7 cellular contexts compared by ENCODE assay signal in the genomic region with DNA sequence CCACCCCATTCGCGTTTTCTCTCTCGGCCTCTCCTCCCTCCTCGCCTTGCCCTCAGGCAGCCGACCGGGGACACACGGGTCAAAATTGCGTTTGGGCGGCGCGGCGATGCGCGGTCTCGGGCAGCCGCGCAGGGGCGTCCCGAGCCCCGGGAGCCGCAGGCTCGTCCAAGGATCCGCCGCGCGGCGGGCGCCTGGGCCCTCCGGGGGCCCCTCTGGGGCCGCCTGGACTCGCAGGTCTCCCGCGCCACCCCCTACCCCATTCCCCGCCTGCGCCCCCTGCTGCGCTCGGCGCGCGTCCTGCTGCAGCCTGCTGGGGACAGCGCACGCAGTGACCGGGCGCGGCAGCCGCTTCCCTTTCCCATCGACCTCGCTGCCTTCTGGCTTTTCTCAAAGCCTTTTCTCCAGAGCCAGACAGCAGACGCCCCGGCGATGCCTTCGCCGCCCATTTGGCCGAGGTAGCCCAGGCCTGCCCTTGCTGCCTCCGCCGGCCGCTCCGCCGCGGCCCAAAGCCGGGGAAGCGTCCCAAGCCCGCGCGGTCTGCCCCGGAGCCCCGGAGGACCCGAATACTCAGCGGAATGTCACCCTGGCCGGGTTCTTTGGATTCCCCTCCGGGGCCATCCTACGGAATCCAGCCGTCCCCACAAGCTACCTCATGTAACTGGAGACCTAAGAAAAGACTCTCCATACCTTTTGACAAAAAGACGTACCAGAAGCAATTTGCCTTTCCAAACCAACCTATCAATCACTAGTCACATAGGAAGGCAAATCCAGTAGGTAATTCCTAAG.
A peak's percentile ranks its signal among the peaks of the same experiment; 100 is the strongest.
DNase-seq lines count a peak whose midpoint lies in the region; ATAC-seq and TF ChIP-seq lines count a peak whose summit lies in the region.

No MANE protein-coding gene starts in this region.

- no peak for ATAC-seq in stimulated activated naive B cell treated with anti-CD40 and anti-IgM and Interleukin-4, amounts not matched to agents 10 μg/mL and 1 μg/mL and 100 μg/mL, for 72 hours (replicated peaks)
- ATAC-seq in HG03159 (IDR thresholded peaks at IDR 0.05; ENCODE audit: unreplicated experiment) (no peak), HG03565 (IDR thresholded peaks at IDR 0.05; ENCODE audit: unreplicated experiment) (no peak)

- peak; percentile 3 for DNase-seq in amniotic epithelial cell (ENCODE audit: low read depth)
- DNase-seq in stimulated activated naive B cell treated with anti-CD40 and anti-IgM and Interleukin-4, amounts not matched to agents 10 μg/mL and 1 μg/mL and 100 μg/mL, for 72 hours: no peak
- no peak for DNase-seq in central memory CD4-positive, alpha-beta T cell

- no peak overlapping the region; the same call in 1 of the 2 replicates for H3K27ac ChIP-seq in HEK293 (ENCODE audit: extremely low read depth, low read depth, low read length)
- no peak overlapping the region for H3K27ac ChIP-seq in iPS-20b (ENCODE audit: low read length)

- no peak overlapping the region for H3K9ac ChIP-seq in iPS-20b (ENCODE audit: low read depth, low read length)

- H3K9me3 ChIP-seq in HEK293 (ENCODE audit: control insufficient read depth, insufficient read depth, low read depth, low read length): no peaks in the 10 kb centered on the region
- no peaks in the 10 kb centered on the region for H3K9me3 ChIP-seq in iPS-20b (ENCODE audit: insufficient read depth, low read depth, low read length)

- H3K36me3 ChIP-seq in HEK293 (ENCODE audit: control insufficient read depth in 2 of 2, insufficient read depth in 1 of 2, low read length in 2 of 2) (no peaks in the 10 kb centered on the region), iPS-20b (ENCODE audit: insufficient read depth, low read depth, low read length) (no peaks in the 10 kb centered on the region)

- H3K27me3 ChIP-seq in iPS-20b (ENCODE audit: insufficient read depth, low read length): peaks cover 92% of the 10 kb centered on the region

- H3K27me3 Mint-ChIP-seq in stimulated activated naive B cell treated with anti-CD40 and anti-IgM and Interleukin-4, amounts not matched to agents 10 μg/mL and 1 μg/mL and 100 μg/mL, for 72 hours: peaks cover 64 to 77% of the 10 kb centered on the region in 2 donors

- POLR2A ChIA-PET in HEK293 (lab: Yijun Ruan, JAX): no interaction called here

- TF ChIP-seq CTCF in HEK293 (tag by site-specific recombination; IDR thresholded peaks at IDR 0.05): no peak

- peak overlapping the region; percentile 61 to 76 for H3K4me3 Mint-ChIP-seq in stimulated activated naive B cell treated with anti-CD40 and anti-IgM and Interleukin-4, amounts not matched to agents 10 μg/mL and 1 μg/mL and 100 μg/mL, for 72 hours

- no peak overlapping the region for H3K27ac Mint-ChIP-seq in stimulated activated naive B cell treated with anti-CD40 and anti-IgM and Interleukin-4, amounts not matched to agents 10 μg/mL and 1 μg/mL and 100 μg/mL, for 72 hours

- H3K4me3 ChIP-seq in HEK293 (ENCODE audit: low read depth, low read length): peak overlapping the region; percentile 35
- H3K4me3 ChIP-seq in iPS-20b (ENCODE audit: low read length): peak overlapping the region; percentile 57

- no peaks in the 10 kb centered on the region for H3K36me3 Mint-ChIP-seq in stimulated activated naive B cell treated with anti-CD40 and anti-IgM and Interleukin-4, amounts not matched to agents 10 μg/mL and 1 μg/mL and 100 μg/mL, for 72 hours

- CTCF ChIA-PET in HEK293 (lab: Yijun Ruan, JAX): no interaction called here

- H3K4me1 ChIP-seq in HEK293 (ENCODE audit: control insufficient read depth, insufficient read depth, low read length): no peaks in the 10 kb centered on the region; the same call in 1 of the 2 replicates
- H3K4me1 ChIP-seq in iPS-20b (ENCODE audit: insufficient read depth, low read length): peaks cover 4% of the 10 kb centered on the region; the same call in 1 of the 2 replicates

- no peaks in the 10 kb centered on the region for H3K9me3 Mint-ChIP-seq in stimulated activated naive B cell treated with anti-CD40 and anti-IgM and Interleukin-4, amounts not matched to agents 10 μg/mL and 1 μg/mL and 100 μg/mL, for 72 hours

- H3K4me1 Mint-ChIP-seq in stimulated activated naive B cell treated with anti-CD40 and anti-IgM and Interleukin-4, amounts not matched to agents 10 μg/mL and 1 μg/mL and 100 μg/mL, for 72 hours: peaks cover 4 to 14% of the 10 kb centered on the region in 2 donors

TF ChIP-seq in HEK293, 187 proteins besides CTCF, POLR2A, EP300 and RAD21:
- TF ChIP-seq ZNF214 (tag by site-specific recombination; IDR thresholded peaks at IDR 0.05; ENCODE audit: borderline replicate concordance) (no peak), ZIC2 (tag by site-specific recombination; IDR thresholded peaks at IDR 0.05) (peak; percentile 51), ZNF202 (tag by site-specific recombination; IDR thresholded peaks at IDR 0.05; ENCODE audit: borderline replicate concordance) (no peak), GLIS1 (tag by site-specific recombination; IDR thresholded peaks at IDR 0.05) (peak; percentile 46; the same call in 1 of the 2 replicates), ZNF341 (tag by site-specific recombination; IDR thresholded peaks at IDR 0.05; ENCODE audit: low read depth) (peak; percentile 44; the same call in 1 of the 2 replicates), ZBTB20 (tag by site-specific recombination; IDR thresholded peaks at IDR 0.05) (peak; percentile 44; the same call in 1 of the 2 replicates), ZNF335 (tag by site-specific recombination; conservative IDR thresholded peaks at IDR 0.05) (peak; percentile 71), ZBTB17 (tag by site-specific recombination; IDR thresholded peaks at IDR 0.05) (0 out of 2 replicates have a peak, but pooled peaks have one; percentile 13), ZNF311 (tag by site-specific recombination; IDR thresholded peaks at IDR 0.05; ENCODE audit: borderline replicate concordance) (no peak), GLIS2 (tag by site-specific recombination; IDR thresholded peaks at IDR 0.05) (peak; percentile 54; the same call in 1 of the 2 replicates), OSR2 (tag by site-specific recombination; IDR thresholded peaks at IDR 0.05) (no peak), ZNF830 (tag by site-specific recombination; IDR thresholded peaks at IDR 0.05; ENCODE audit: low read depth) (no peak)
- TF ChIP-seq, protein P1, sequence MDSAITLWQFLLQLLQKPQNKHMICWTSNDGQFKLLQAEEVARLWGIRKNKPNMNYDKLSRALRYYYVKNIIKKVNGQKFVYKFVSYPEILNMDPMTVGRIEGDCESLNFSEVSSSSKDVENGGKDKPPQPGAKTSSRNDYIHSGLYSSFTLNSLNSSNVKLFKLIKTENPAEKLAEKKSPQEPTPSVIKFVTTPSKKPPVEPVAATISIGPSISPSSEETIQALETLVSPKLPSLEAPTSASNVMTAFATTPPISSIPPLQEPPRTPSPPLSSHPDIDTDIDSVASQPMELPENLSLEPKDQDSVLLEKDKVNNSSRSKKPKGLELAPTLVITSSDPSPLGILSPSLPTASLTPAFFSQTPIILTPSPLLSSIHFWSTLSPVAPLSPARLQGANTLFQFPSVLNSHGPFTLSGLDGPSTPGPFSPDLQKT (IDR thresholded peaks at IDR 0.05; ENCODE audit: borderline replicate concordance, low read depth, low read length): no peak
- TF ChIP-seq, protein P2, sequence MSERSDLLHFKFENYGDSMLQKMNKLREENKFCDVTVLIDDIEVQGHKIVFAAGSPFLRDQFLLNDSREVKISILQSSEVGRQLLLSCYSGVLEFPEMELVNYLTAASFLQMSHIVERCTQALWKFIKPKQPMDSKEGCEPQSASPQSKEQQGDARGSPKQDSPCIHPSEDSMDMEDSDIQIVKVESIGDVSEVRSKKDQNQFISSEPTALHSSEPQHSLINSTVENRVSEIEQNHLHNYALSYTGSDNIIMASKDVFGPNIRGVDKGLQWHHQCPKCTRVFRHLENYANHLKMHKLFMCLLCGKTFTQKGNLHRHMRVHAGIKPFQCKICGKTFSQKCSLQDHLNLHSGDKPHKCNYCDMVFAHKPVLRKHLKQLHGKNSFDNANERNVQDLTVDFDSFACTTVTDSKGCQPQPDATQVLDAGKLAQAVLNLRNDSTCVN (tag by site-specific recombination; optimal IDR thresholded peaks at IDR 0.05): peak; percentile 57
- TF ChIP-seq, protein P3, sequence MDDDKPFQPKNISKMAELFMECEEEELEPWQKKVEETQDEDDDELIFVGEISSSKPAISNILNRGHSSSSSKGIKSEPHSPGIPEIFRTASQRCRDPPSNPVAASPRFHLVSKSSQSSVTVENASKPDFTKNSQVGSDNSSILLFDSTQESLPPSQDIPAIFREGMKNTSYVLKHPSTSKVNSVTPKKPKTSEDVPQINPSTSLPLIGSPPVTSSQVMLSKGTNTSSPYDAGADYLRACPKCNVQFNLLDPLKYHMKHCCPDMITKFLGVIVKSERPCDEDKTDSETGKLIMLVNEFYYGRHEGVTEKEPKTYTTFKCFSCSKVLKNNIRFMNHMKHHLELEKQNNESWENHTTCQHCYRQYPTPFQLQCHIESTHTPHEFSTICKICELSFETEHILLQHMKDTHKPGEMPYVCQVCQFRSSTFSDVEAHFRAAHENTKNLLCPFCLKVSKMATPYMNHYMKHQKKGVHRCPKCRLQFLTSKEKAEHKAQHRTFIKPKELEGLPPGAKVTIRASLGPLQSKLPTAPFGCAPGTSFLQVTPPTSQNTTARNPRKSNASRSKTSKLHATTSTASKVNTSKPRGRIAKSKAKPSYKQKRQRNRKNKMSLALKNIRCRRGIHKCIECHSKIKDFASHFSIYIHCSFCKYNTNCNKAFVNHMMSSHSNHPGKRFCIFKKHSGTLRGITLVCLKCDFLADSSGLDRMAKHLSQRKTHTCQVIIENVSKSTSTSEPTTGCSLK (tag by site-specific recombination; IDR thresholded peaks at IDR 0.05): no peak
TF ChIP-seq in HEK293: peak in this region for 8.
